13 cellular contexts compared by ENCODE assay signal in genomic region chr15:38702178-38702912, GRCh38.
A peak's percentile ranks its signal among the peaks of the same experiment; 100 is the strongest.
DNase-seq lines count a peak whose midpoint lies in the region; ATAC-seq and TF ChIP-seq lines count a peak whose summit lies in the region.
"Had no signal": no experiment of that assay in that cellular context is flagged by ENCODE, and none has a peak within 500 bp of the region (broad histone marks: within the 10 kb centered on the region; RNA-seq: fewer than 3 reads in every experiment).

No MANE protein-coding gene starts in this region.

- POLR2A ChIA-PET in MCF 10A (lab: Yijun Ruan, JAX) = no interaction called here

- no peaks in the 10 kb centered on the region for H3K36me3 ChIP-seq in mesendoderm (ENCODE audit: control insufficient read depth, insufficient read depth, low read length)
- H3K36me3 ChIP-seq: BLaER1 had no signal

- H3K79me2 ChIP-seq in mesendoderm (ENCODE audit: control insufficient read depth, insufficient read depth, low read length) = no peaks in the 10 kb centered on the region

- no peak overlapping the region for H3K18ac ChIP-seq in mesendoderm (ENCODE audit: low read length)

- H3K4ac ChIP-seq in mesendoderm (ENCODE audit: low read depth, low read length) = no peak overlapping the region

- H2BK15ac ChIP-seq in mesendoderm (replicated peaks; ENCODE audit: low read depth) = no peak overlapping the region

- DNase-seq in DMS153 treated with DMSO at 0.1 percent for 48 hours (lab: John Stamatoyannopoulos, UW; ENCODE audit: unreplicated experiment) = peak; percentile 9
- DNase-seq in NCI-H2171 (lab: John Stamatoyannopoulos, UW) = peak; percentile 13
- DNase-seq in MCF 10A (ENCODE audit: unreplicated experiment) = peak; percentile 69
- DNase-seq in mesendoderm = peak; percentile 37
- DNase-seq in T-helper 1 cell = no peak
- no peak for DNase-seq in hippocampal formation (lab: John Stamatoyannopoulos, UW)
- DNase-seq: activated naive CD8-positive, alpha-beta T cell treated with anti-CD3 and anti-CD28 coated beads, Interleukin-2, amount 50 U/mL, for 24 hours; effector memory CD8-positive, alpha-beta T cell; HFFc6 had no signal

- H3K36me3 Mint-ChIP-seq in MCF 10A (ENCODE audit: insufficient read depth, unreplicated experiment) = no peaks in the 10 kb centered on the region

- H2AK5ac ChIP-seq in mesendoderm (ENCODE audit: low read length) = no peak overlapping the region

- intact Hi-C loops in MCF 10A (cut with micrococcal nuclease) = loop anchor here (10.0 kb wide), 1 partner anchor 982 kb away; no protein-coding TSS in a partner anchor

- H3K4me1 Mint-ChIP-seq in MCF 10A (ENCODE audit: insufficient read depth, unreplicated experiment) = no peaks in the 10 kb centered on the region

- H3K27ac ChIP-seq in mesendoderm (ENCODE audit: low read depth, low read length) = no peak overlapping the region
- H3K27ac ChIP-seq: BLaER1, skin epidermis had no signal

- TF ChIP-seq CTCF in MCF 10A (IDR thresholded peaks at IDR 0.05; ENCODE audit: unreplicated experiment) = no peak

- H3K56ac ChIP-seq in mesendoderm (ENCODE audit: low read length) = no peak overlapping the region

- no peak overlapping the region for H2BK120ac ChIP-seq in mesendoderm (ENCODE audit: low read depth, low read length)

- ATAC-seq in HG02763 (IDR thresholded peaks at IDR 0.05; ENCODE audit: unreplicated experiment) = no peak
- ATAC-seq in GM21360 (IDR thresholded peaks at IDR 0.05; ENCODE audit: unreplicated experiment) = no peak
- ATAC-seq: activated naive CD8-positive, alpha-beta T cell treated with anti-CD3 and anti-CD28 coated beads, Interleukin-2, amount 50 U/mL, for 24 hours; effector memory CD8-positive, alpha-beta T cell had no signal

- H2BK5ac ChIP-seq in mesendoderm (ENCODE audit: low read length) = no peak overlapping the region

- no peaks in the 10 kb centered on the region for H3K27me3 Mint-ChIP-seq in MCF 10A (ENCODE audit: insufficient read depth, unreplicated experiment)

- no peak overlapping the region for H3K4me2 ChIP-seq in mesendoderm (ENCODE audit: low read length)
- H3K4me2 ChIP-seq: BLaER1 had no signal

- H3K79me1 ChIP-seq in mesendoderm (ENCODE audit: low read length) = no peaks in the 10 kb centered on the region

- no peak overlapping the region for H3K9ac ChIP-seq in mesendoderm (ENCODE audit: low read length)
- H3K9ac ChIP-seq: BLaER1 had no signal

- no peaks in the 10 kb centered on the region for H3K4me1 ChIP-seq in mesendoderm (ENCODE audit: control insufficient read depth, low read depth, low read length)

- peaks cover 2% of the 10 kb centered on the region for H3K27me3 ChIP-seq in mesendoderm (ENCODE audit: insufficient read depth, low read length, poor library complexity)
- H3K27me3 ChIP-seq: BLaER1 had no signal

- no CpG with 5 or more reads among the region's 3 CpGs for WGBS in mesendoderm (ENCODE audit: extremely low coverage, insufficient coverage, low lambda C conversion rate)

- CTCF ChIA-PET in MCF 10A (lab: Yijun Ruan, JAX) = interaction anchor here (0.6 to 15.5 kb wide), 14 partner anchors 15 to 708 kb away, joined by 3 to 258 read pairs (median 3); no protein-coding TSS in a partner anchor

- no peak overlapping the region for H3K4me3 ChIP-seq in mesendoderm (ENCODE audit: low read length)
- H3K4me3 ChIP-seq: BLaER1, skin epidermis had no signal

- no peak overlapping the region for H4K8ac ChIP-seq in mesendoderm (ENCODE audit: low read depth, low read length)

- H3K23ac ChIP-seq in mesendoderm (ENCODE audit: low read length) = no peak overlapping the region

- H3K9me3 Mint-ChIP-seq in MCF 10A (ENCODE audit: unreplicated experiment) = no peaks in the 10 kb centered on the region
- H3K9me3 Mint-ChIP-seq: activated naive CD8-positive, alpha-beta T cell treated with anti-CD3 and anti-CD28 coated beads, Interleukin-2, amount 50 U/mL, for 24 hours; effector memory CD8-positive, alpha-beta T cell; HFFc6 had no signal

- H4K5ac ChIP-seq in mesendoderm (ENCODE audit: low read length) = no peak overlapping the region

- no TSS peak for BruUV-seq in MCF 10A (replicated peaks; lab: Mats Ljungman, UMichigan)

- no peak overlapping the region for H3K27ac Mint-ChIP-seq in MCF 10A (ENCODE audit: low read depth, unreplicated experiment)
- H3K27ac Mint-ChIP-seq: activated naive CD8-positive, alpha-beta T cell treated with anti-CD3 and anti-CD28 coated beads, Interleukin-2, amount 50 U/mL, for 24 hours; effector memory CD8-positive, alpha-beta T cell; HFFc6 had no signal

- H3K4me3 Mint-ChIP-seq in MCF 10A (ENCODE audit: unreplicated experiment) = no peak overlapping the region
- H3K4me3 Mint-ChIP-seq: activated naive CD8-positive, alpha-beta T cell treated with anti-CD3 and anti-CD28 coated beads, Interleukin-2, amount 50 U/mL, for 24 hours; effector memory CD8-positive, alpha-beta T cell; HFFc6 had no signal

Comparison
In these comparisons a context has a peak if more than half of its experiments do, and no peak if none do; other contexts are left out.
1. DNase-seq: peak in DMS153 treated with DMSO at 0.1 percent for 48 hours (single experiment), NCI-H2171 (single experiment), MCF 10A (single experiment) and mesendoderm (single experiment); none in T-helper 1 cell (0 of 5) and hippocampal formation (0 of 2).